10 cellular contexts compared by ENCODE assay signal in genomic region chr7:31114593-31115343, GRCh38.
DNase-seq lines count a peak whose midpoint lies in the region; ATAC-seq and TF ChIP-seq lines count a peak whose summit lies in the region.
"Had no signal": no experiment of that assay in that cellular context is flagged by ENCODE, and none has a peak within 500 bp of the region (broad histone marks: within the 10 kb centered on the region; RNA-seq: fewer than 3 reads in every experiment).

No MANE protein-coding gene starts in this region.

- H3K9me3 Mint-ChIP-seq in GM23338 (no peaks in the 10 kb centered on the region), endothelial cell (ENCODE audit: unreplicated experiment) (no peaks in the 10 kb centered on the region)
- H3K9me3 Mint-ChIP-seq in activated naive CD8-positive, alpha-beta T cell treated with anti-CD3 and anti-CD28 coated beads for 36 hours, result no peaks in the 10 kb centered on the region
- H3K9me3 Mint-ChIP-seq: stimulated activated naive CD8-positive, alpha-beta T cell treated with anti-CD3 and anti-CD28 coated beads, Interleukin-15, Interleukin-2, amounts not matched to agents 100 ng/mL and 50 ng/mL, for 24 hours had no signal

- peaks cover 6% of the 10 kb centered on the region; the same call in 1 of the 3 replicates for H3K4me1 Mint-ChIP-seq in GM23338
- H3K4me1 Mint-ChIP-seq in endothelial cell (ENCODE audit: unreplicated experiment), result peaks cover 5% of the 10 kb centered on the region
- no peaks in the 10 kb centered on the region for H3K4me1 Mint-ChIP-seq in activated naive CD8-positive, alpha-beta T cell treated with anti-CD3 and anti-CD28 coated beads for 36 hours

- no peak overlapping the region for H3K4me3 Mint-ChIP-seq in GM23338
- H3K4me3 Mint-ChIP-seq in endothelial cell (ENCODE audit: unreplicated experiment), result no peak overlapping the region
- no peak overlapping the region for H3K4me3 Mint-ChIP-seq in activated naive CD8-positive, alpha-beta T cell treated with anti-CD3 and anti-CD28 coated beads for 36 hours
- H3K4me3 Mint-ChIP-seq: stimulated activated naive CD8-positive, alpha-beta T cell treated with anti-CD3 and anti-CD28 coated beads, Interleukin-15, Interleukin-2, amounts not matched to agents 100 ng/mL and 50 ng/mL, for 24 hours had no signal

- H3K27ac ChIP-seq in GM23338 (ENCODE audit: low read depth) (no peak overlapping the region), neural cell (ENCODE audit: low read length) (no peak overlapping the region)
- H3K27ac ChIP-seq: SJSA1 had no signal

- no peak overlapping the region for H3K4me3 ChIP-seq in GM23338
- H3K4me3 ChIP-seq in NT2/D1 (ENCODE audit: insufficient read length, low read depth), result no peak overlapping the region
- H3K4me3 ChIP-seq in neural cell (ENCODE audit: low read length), result no peak overlapping the region
- H3K4me3 ChIP-seq: SJSA1 had no signal

- no peak for TF ChIP-seq CTCF in GM23338 (conservative IDR thresholded peaks at IDR 0.05; ENCODE audit: low read depth in 2 of 2)
- no peak for TF ChIP-seq CTCF in endothelial cell (IDR thresholded peaks at IDR 0.05; ENCODE audit: unreplicated experiment)
- no peak for TF ChIP-seq CTCF in neural cell (IDR thresholded peaks at IDR 0.05; ENCODE audit: poor library complexity, severe bottlenecking)

- peaks cover 5% of the 10 kb centered on the region; the same call in 1 of the 2 replicates for H3K9me2 ChIP-seq in GM23338 (ENCODE audit: insufficient read depth)
- no peaks in the 10 kb centered on the region for H3K9me2 ChIP-seq in neural cell (ENCODE audit: insufficient read depth, low read length)

- TF ChIP-seq RAD21 in neural cell (conservative IDR thresholded peaks at IDR 0.05), result no peak

- no peaks in the 10 kb centered on the region; the same call in 1 of the 2 replicates for H3K4me1 ChIP-seq in GM23338 (ENCODE audit: insufficient read depth)
- no peaks in the 10 kb centered on the region for H3K4me1 ChIP-seq in NT2/D1 (ENCODE audit: insufficient read depth, insufficient read length)
- H3K4me1 ChIP-seq: SJSA1 had no signal

- H4K20me1 ChIP-seq in GM23338 (replicated peaks; ENCODE audit: insufficient read depth), result no peaks in the 10 kb centered on the region
- H4K20me1 ChIP-seq in neural cell (ENCODE audit: insufficient read depth), result no peaks in the 10 kb centered on the region

- no peak overlapping the region for H3K9ac ChIP-seq in NT2/D1 (ENCODE audit: insufficient read length, low read depth)
- no peak overlapping the region for H3K9ac ChIP-seq in neural cell (ENCODE audit: low read length)

- DNase-seq in GM23338 (ENCODE audit: low spot score), result peak; percentile 52
- peak; percentile 49 for DNase-seq in NT2/D1 (ENCODE audit: low read depth, low spot score)
- peak; percentile 68 for DNase-seq in endothelial cell (ENCODE audit: low spot score)
- DNase-seq in pons (ENCODE audit: low spot score), result no peak
- DNase-seq in DMS53 treated with DMSO at 0.1 percent for 48 hours (lab: John Stamatoyannopoulos, UW; ENCODE audit: unreplicated experiment), result no peak
- DNase-seq in activated CD4-positive, CD25-positive, alpha-beta regulatory T cell (lab: John Stamatoyannopoulos, UW), result no peak
- no peak for DNase-seq in activated naive CD8-positive, alpha-beta T cell treated with anti-CD3 and anti-CD28 coated beads for 36 hours

- no peak for TF ChIP-seq EP300 in neural cell (conservative IDR thresholded peaks at IDR 0.05; ENCODE audit: poor library complexity, severe bottlenecking)

- no peak overlapping the region for H3K27ac Mint-ChIP-seq in GM23338
- no peak overlapping the region for H3K27ac Mint-ChIP-seq in endothelial cell (ENCODE audit: unreplicated experiment)
- no peak overlapping the region for H3K27ac Mint-ChIP-seq in activated naive CD8-positive, alpha-beta T cell treated with anti-CD3 and anti-CD28 coated beads for 36 hours
- H3K27ac Mint-ChIP-seq: stimulated activated naive CD8-positive, alpha-beta T cell treated with anti-CD3 and anti-CD28 coated beads, Interleukin-15, Interleukin-2, amounts not matched to agents 100 ng/mL and 50 ng/mL, for 24 hours had no signal

- ATAC-seq in GM23338, result peak; percentile 92

- H3K36me3 ChIP-seq in GM23338 (ENCODE audit: insufficient read depth), result no peaks in the 10 kb centered on the region
- no peaks in the 10 kb centered on the region for H3K36me3 ChIP-seq in NT2/D1 (ENCODE audit: insufficient read depth, insufficient read length, low read length)
- H3K36me3 ChIP-seq in neural cell (ENCODE audit: insufficient read depth, low read length), result no peaks in the 10 kb centered on the region
- H3K36me3 ChIP-seq: SJSA1 had no signal

- H3K27me3 Mint-ChIP-seq in GM23338 (ENCODE audit: insufficient read depth, low read depth, poor library complexity) (no peaks in the 10 kb centered on the region), endothelial cell (ENCODE audit: unreplicated experiment) (peaks cover 2% of the 10 kb centered on the region)
- H3K27me3 Mint-ChIP-seq in activated naive CD8-positive, alpha-beta T cell treated with anti-CD3 and anti-CD28 coated beads for 36 hours, result peaks cover 22% of the 10 kb centered on the region

- H3K79me2 ChIP-seq in GM23338 (replicated peaks; ENCODE audit: insufficient read depth), result no peaks in the 10 kb centered on the region
- H3K79me2 ChIP-seq in neural cell (replicated peaks; ENCODE audit: insufficient read depth, low read length), result no peaks in the 10 kb centered on the region

- no peaks in the 10 kb centered on the region for H3F3A ChIP-seq in GM23338 (replicated peaks; ENCODE audit: low read depth)
- no peaks in the 10 kb centered on the region for H3F3A ChIP-seq in neural cell (ENCODE audit: insufficient read depth, low read length, poor library complexity, severe bottlenecking)

- H2AFZ ChIP-seq in GM23338 (no peak overlapping the region), neural cell (ENCODE audit: low read depth, low read length) (no peak overlapping the region)

- H3K36me3 Mint-ChIP-seq in GM23338 (ENCODE audit: low read depth), result no peaks in the 10 kb centered on the region
- H3K36me3 Mint-ChIP-seq in endothelial cell (ENCODE audit: low read depth, unreplicated experiment), result no peaks in the 10 kb centered on the region
- no peaks in the 10 kb centered on the region for H3K36me3 Mint-ChIP-seq in activated naive CD8-positive, alpha-beta T cell treated with anti-CD3 and anti-CD28 coated beads for 36 hours

- no peaks in the 10 kb centered on the region for H3K9me3 ChIP-seq in NT2/D1 (ENCODE audit: insufficient read depth, low read length)
- H3K9me3 ChIP-seq in neural cell (ENCODE audit: low read length), result no peaks in the 10 kb centered on the region
- H3K9me3 ChIP-seq: SJSA1 had no signal

- no peaks in the 10 kb centered on the region for H3K27me3 ChIP-seq in GM23338 (ENCODE audit: insufficient read depth)
- H3K27me3 ChIP-seq in NT2/D1 (ENCODE audit: insufficient read depth, insufficient read length), result peaks cover 16% of the 10 kb centered on the region
- no peaks in the 10 kb centered on the region for H3K27me3 ChIP-seq in neural cell (ENCODE audit: insufficient read depth, low read depth, low read length)

- H3K4me2 ChIP-seq in GM23338, result no peak overlapping the region
- no peak overlapping the region for H3K4me2 ChIP-seq in neural cell (ENCODE audit: low read length)

TF ChIP-seq in GM23338, 12 proteins besides CTCF, POLR2A, EP300 and RAD21 (continues in another document):
- TF ChIP-seq ZNF331 (CRISPR knock-in tag; IDR thresholded peaks at IDR 0.05; ENCODE audit: low read depth), result no peak
- peak; percentile 29; the same call in 1 of the 2 replicates for TF ChIP-seq ZNF114 (CRISPR knock-in tag; IDR thresholded peaks at IDR 0.05)

TF ChIP-seq in neural cell, 6 proteins besides CTCF, POLR2A, EP300 and RAD21:
- TF ChIP-seq POLR2AphosphoS5 (IDR thresholded peaks at IDR 0.05) (no peak), MXI1 (conservative IDR thresholded peaks at IDR 0.05; ENCODE audit: poor library complexity, severe bottlenecking) (no peak), REST (IDR thresholded peaks at IDR 0.05; ENCODE audit: borderline replicate concordance) (peak; percentile 78), TAF1 (IDR thresholded peaks at IDR 0.05; ENCODE audit: low read depth) (no peak)

Comparison
In these comparisons a context has a peak if more than half of its experiments do, and no peak if none do; other contexts are left out.
1. DNase-seq: peak in GM23338 (single experiment), NT2/D1 (single experiment) and endothelial cell (single experiment); none in pons (single experiment), DMS53 treated with DMSO at 0.1 percent for 48 hours (single experiment), activated CD4-positive, CD25-positive, alpha-beta regulatory T cell (0 of 4) and activated naive CD8-positive, alpha-beta T cell treated with anti-CD3 and anti-CD28 coated beads for 36 hours (single experiment).